Comparison of ENCODE assay signal across 1 cellular context in the genomic region with DNA sequence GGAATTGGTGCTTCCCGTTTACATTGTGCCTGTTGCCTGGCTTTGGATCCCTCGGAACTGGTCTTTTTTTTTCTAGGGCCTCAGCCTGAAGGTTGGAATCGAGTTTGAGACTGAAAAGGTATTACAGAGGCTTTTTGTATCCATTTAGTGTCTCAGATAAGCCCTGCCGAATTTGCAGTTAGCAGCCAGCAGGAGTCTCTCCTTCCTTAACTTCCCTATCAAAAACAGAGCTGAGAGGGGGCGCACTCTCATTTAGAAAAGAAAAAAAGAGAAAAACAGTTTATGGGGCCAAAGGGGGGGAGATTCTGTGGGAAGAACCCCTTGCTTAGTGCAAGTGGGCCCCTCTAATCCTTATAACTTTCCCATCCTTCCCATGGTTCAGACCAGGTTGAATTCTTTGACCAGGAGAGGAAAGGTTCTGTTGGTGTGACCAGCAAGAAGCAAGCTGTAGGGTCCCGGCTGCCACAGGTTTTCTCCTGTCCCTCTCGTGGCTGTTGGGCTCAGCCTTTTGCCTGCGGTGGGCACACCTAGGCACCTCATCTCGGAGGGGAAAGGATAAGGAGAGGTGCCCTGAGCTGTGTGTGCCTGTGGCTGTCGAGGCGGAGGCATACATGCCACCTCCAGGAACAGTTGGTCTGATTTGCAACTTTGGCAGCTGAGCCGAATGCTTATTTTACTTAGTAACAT.
TF ChIP-seq lines count a peak whose summit lies in the region.

No MANE protein-coding gene starts in this region.

TF ChIP-seq in H1, 55 proteins besides CTCF, POLR2A, EP300 and RAD21:
- TF ChIP-seq RFX5 (IDR thresholded peaks at IDR 0.05; ENCODE audit: borderline replicate concordance, low read depth, low read length) (no peak), CEBPB (IDR thresholded peaks at IDR 0.05; ENCODE audit: low read depth, low read length) (no peak), BRCA1 (IDR thresholded peaks at IDR 0.05; ENCODE audit: low read depth, low read length) (no peak), GABPA (IDR thresholded peaks at IDR 0.05; ENCODE audit: borderline replicate concordance, insufficient read depth, low read length) (no peak), SRF (IDR thresholded peaks at IDR 0.05; ENCODE audit: low read depth, low read length) (no peak), KDM4A (IDR thresholded peaks at IDR 0.05; ENCODE audit: low read depth, low read length, severe bottlenecking) (no peak), EGR1 (IDR thresholded peaks at IDR 0.05; ENCODE audit: borderline replicate concordance, low read depth, low read length) (no peak), EZH2 (IDR thresholded peaks at IDR 0.05; ENCODE audit: low read depth, low read length, severe bottlenecking) (no peak), KDM5A (IDR thresholded peaks at IDR 0.05; ENCODE audit: low read length) (no peak), MAFK (IDR thresholded peaks at IDR 0.05; ENCODE audit: low read depth, low read length) (no peak), NANOG (IDR thresholded peaks at IDR 0.05; ENCODE audit: insufficient read depth, low read depth, low read length, poor library complexity, severe bottlenecking) (no peak), CHD1 (IDR thresholded peaks at IDR 0.05; ENCODE audit: low read depth, low read length) (no peak), GTF2F1 (IDR thresholded peaks at IDR 0.05; ENCODE audit: borderline replicate concordance, low read depth, low read length) (no peak)
